ENCODE assay signal across 11 cellular contexts in genomic region chr11:121711900-121712424, GRCh38.
"Had no signal": no experiment of that assay in that cellular context is flagged by ENCODE, and none has a peak within 500 bp of the region (broad histone marks: within the 10 kb centered on the region; RNA-seq: fewer than 3 reads in every experiment).

No MANE protein-coding gene starts in this region.

- DNase-seq: activated CD4-positive, alpha-beta T cell treated with anti-CD3 and anti-CD28 coated beads, Interleukin-2, amount 10 ng/mL, durations not matched to agents 7 days and 5 days; activated naive CD4-positive, alpha-beta T cell; activated naive CD8-positive, alpha-beta T cell treated with anti-CD3 and anti-CD28 coated beads, Interleukin-2, amount 10 ng/mL, durations not matched to agents 7 days and 5 days; dorsolateral prefrontal cortex; endodermal cell; left colon; naive thymus-derived CD4-positive, alpha-beta T cell; small intestine; stimulated activated CD4-positive, alpha-beta T cell treated with anti-CD3 and anti-CD28 coated beads, Interleukin-4, amount 100 ng/mL, for 4 hours; stimulated activated naive CD8-positive, alpha-beta T cell treated with anti-CD3 and anti-CD28 coated beads, Interleukin-15, Interleukin-2, amounts not matched to agents 100 U/mL and 50 U/mL, for 24 hours; transverse colon had no signal

- H3K4me3 Mint-ChIP-seq: activated CD4-positive, alpha-beta T cell treated with anti-CD3 and anti-CD28 coated beads, Interleukin-2, amount 10 ng/mL, durations not matched to agents 7 days and 5 days; activated naive CD8-positive, alpha-beta T cell treated with anti-CD3 and anti-CD28 coated beads, Interleukin-2, amount 10 ng/mL, durations not matched to agents 7 days and 5 days; endodermal cell; naive thymus-derived CD4-positive, alpha-beta T cell had no signal

- H3K27ac Mint-ChIP-seq: activated CD4-positive, alpha-beta T cell treated with anti-CD3 and anti-CD28 coated beads, Interleukin-2, amount 10 ng/mL, durations not matched to agents 7 days and 5 days; activated naive CD8-positive, alpha-beta T cell treated with anti-CD3 and anti-CD28 coated beads, Interleukin-2, amount 10 ng/mL, durations not matched to agents 7 days and 5 days; endodermal cell; naive thymus-derived CD4-positive, alpha-beta T cell had no signal

- H3K9me3 Mint-ChIP-seq: activated CD4-positive, alpha-beta T cell treated with anti-CD3 and anti-CD28 coated beads, Interleukin-2, amount 10 ng/mL, durations not matched to agents 7 days and 5 days; activated naive CD8-positive, alpha-beta T cell treated with anti-CD3 and anti-CD28 coated beads, Interleukin-2, amount 10 ng/mL, durations not matched to agents 7 days and 5 days; endodermal cell had no signal

- H3K4me1 Mint-ChIP-seq: activated CD4-positive, alpha-beta T cell treated with anti-CD3 and anti-CD28 coated beads, Interleukin-2, amount 10 ng/mL, durations not matched to agents 7 days and 5 days; activated naive CD8-positive, alpha-beta T cell treated with anti-CD3 and anti-CD28 coated beads, Interleukin-2, amount 10 ng/mL, durations not matched to agents 7 days and 5 days; naive thymus-derived CD4-positive, alpha-beta T cell had no signal

- H3K36me3 Mint-ChIP-seq: activated naive CD8-positive, alpha-beta T cell treated with anti-CD3 and anti-CD28 coated beads, Interleukin-2, amount 10 ng/mL, durations not matched to agents 7 days and 5 days; naive thymus-derived CD4-positive, alpha-beta T cell had no signal

- ATAC-seq: left colon; naive thymus-derived CD4-positive, alpha-beta T cell; stimulated activated naive CD8-positive, alpha-beta T cell treated with anti-CD3 and anti-CD28 coated beads, Interleukin-15, Interleukin-2, amounts not matched to agents 100 U/mL and 50 U/mL, for 24 hours had no signal
